Comparison of ENCODE assay signal across 11 cellular contexts in the genomic region with DNA sequence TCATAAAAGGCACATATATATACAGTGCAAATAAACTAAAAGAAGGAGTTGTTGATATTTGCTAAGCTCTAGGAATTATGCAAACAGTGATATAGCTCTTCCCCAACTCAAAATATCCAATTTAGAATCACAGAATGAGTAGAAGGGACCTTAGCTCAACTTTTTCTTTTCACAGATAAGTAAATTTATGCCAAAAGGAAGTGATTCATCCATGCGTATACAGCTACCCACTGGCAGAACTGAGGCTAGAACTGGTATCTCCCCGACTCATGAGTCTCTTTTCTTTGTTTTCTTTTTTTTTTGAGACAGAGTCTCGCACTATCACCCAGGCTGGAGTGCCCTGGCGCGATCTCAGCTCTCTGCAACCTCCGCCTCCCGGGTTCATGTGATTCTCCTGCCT. TPM values are rescaled to one million over a fixed set of nuclear protein-coding genes. Genes with fewer than 3 reads are reported as not detected.
DNase-seq lines count a peak whose midpoint lies in the region; ATAC-seq and TF ChIP-seq lines count a peak whose summit lies in the region.
"Had no signal": no experiment of that assay in that cellular context is flagged by ENCODE, and none has a peak within 500 bp of the region (broad histone marks: within the 10 kb centered on the region; RNA-seq: fewer than 3 reads in every experiment).

No MANE protein-coding gene starts in this region.

- H3K4me1 ChIP-seq in breast epithelium (peaks cover 0 to 3% of the 10 kb centered on the region in 2 donors), upper lobe of right lung (peaks cover 32% of the 10 kb centered on the region), right atrium auricular region (peaks cover 0 to 35% of the 10 kb centered on the region in 2 donors)

- BruUV-seq in MCF 10A (replicated peaks; lab: Mats Ljungman, UMichigan): no TSS peak

- no peak for TF ChIP-seq POLR2A in breast epithelium (IDR thresholded peaks at IDR 0.05)

- H3K27me3 Mint-ChIP-seq in MCF 10A (ENCODE audit: insufficient read depth, unreplicated experiment): no peaks in the 10 kb centered on the region
- H3K27me3 Mint-ChIP-seq in T-helper 17 cell: no peaks in the 10 kb centered on the region
- H3K27me3 Mint-ChIP-seq: activated naive CD8-positive, alpha-beta T cell had no signal

- peaks cover 16% of the 10 kb centered on the region for H3K36me3 Mint-ChIP-seq in MCF 10A (ENCODE audit: insufficient read depth, unreplicated experiment)
- H3K36me3 Mint-ChIP-seq in T-helper 17 cell (ENCODE audit: low read depth): no peaks in the 10 kb centered on the region

- intact Hi-C loops in MCF 10A (cut with micrococcal nuclease) (no loop called here), breast epithelium (cut with DNase I; ENCODE audit: low total_unique reads) (no loop called here), upper lobe of right lung (cut with DNase I) (no loop called here)

- H3K36me3 ChIP-seq in breast epithelium (no peaks in the 10 kb centered on the region), upper lobe of right lung (peaks cover 15% of the 10 kb centered on the region), right atrium auricular region (peaks cover 15% of the 10 kb centered on the region)

- H3K9me3 ChIP-seq in breast epithelium (no peaks in the 10 kb centered on the region), T-helper 17 cell (ENCODE audit: control insufficient read depth, low read length, poor library complexity, severe bottlenecking) (no peaks in the 10 kb centered on the region), upper lobe of right lung (no peaks in the 10 kb centered on the region), right atrium auricular region (no peaks in the 10 kb centered on the region)

- H3K4me3 Mint-ChIP-seq in MCF 10A (ENCODE audit: unreplicated experiment): peak overlapping the region; percentile 52
- H3K4me3 Mint-ChIP-seq in T-helper 17 cell: peak overlapping the region; percentile 39
- H3K4me3 Mint-ChIP-seq: activated naive CD8-positive, alpha-beta T cell had no signal

- POLR2A ChIA-PET in MCF 10A (lab: Yijun Ruan, JAX): interaction anchor here (1.6 kb wide), 1 partner anchor 25 kb away, joined by 6 read pairs; no protein-coding TSS in a partner anchor

- H3K4me1 Mint-ChIP-seq in MCF 10A (ENCODE audit: insufficient read depth, unreplicated experiment) (peaks cover 18% of the 10 kb centered on the region), T-helper 17 cell (peaks cover 34% of the 10 kb centered on the region)

- H3K4me3 ChIP-seq in breast epithelium (no peak overlapping the region), fibroblast of villous mesenchyme (ENCODE audit: low read depth, low read length) (no peak overlapping the region), upper lobe of right lung (no peak overlapping the region), right atrium auricular region (no peak overlapping the region)

- H3K27me3 ChIP-seq in breast epithelium (no peaks in the 10 kb centered on the region), upper lobe of right lung (no peaks in the 10 kb centered on the region), right atrium auricular region (no peaks in the 10 kb centered on the region)

- DNase-seq in MCF 10A (ENCODE audit: unreplicated experiment) (peak; percentile 75), breast epithelium (ENCODE audit: low spot score in 2 of 2) (no peak), T-helper 17 cell (no peak), fibroblast of villous mesenchyme (ENCODE audit: low read depth) (peak; percentile 66), upper lobe of right lung (no peak), right atrium auricular region (ENCODE audit: low spot score) (no peak), OCI-M2 (lab: John Stamatoyannopoulos, UW; ENCODE audit: unreplicated experiment) (no peak)
- DNase-seq: DMS 273 treated with DMSO at 0.1 percent for 48 hours, NCI-H1694 had no signal

- TF ChIP-seq CTCF in MCF 10A (IDR thresholded peaks at IDR 0.05; ENCODE audit: unreplicated experiment) (no peak), breast epithelium (IDR thresholded peaks at IDR 0.05) (no peak), fibroblast of villous mesenchyme (IDR thresholded peaks at IDR 0.05; ENCODE audit: insufficient read depth, low read depth, low read length) (no peak), upper lobe of right lung (IDR thresholded peaks at IDR 0.05) (no peak), right atrium auricular region (IDR thresholded peaks at IDR 0.05) (no peak)

- ATAC-seq in T-helper 17 cell: peak; percentile 85
- ATAC-seq in upper lobe of right lung: peak; percentile 18
- ATAC-seq in GM19395 (IDR thresholded peaks at IDR 0.05; ENCODE audit: unreplicated experiment): no peak

- H3K9me3 Mint-ChIP-seq in MCF 10A (ENCODE audit: unreplicated experiment): no peaks in the 10 kb centered on the region

- CTCF ChIA-PET in MCF 10A (lab: Yijun Ruan, JAX): no interaction called here

- H3K27ac ChIP-seq in breast epithelium (no peak overlapping the region), upper lobe of right lung (peak overlapping the region; percentile 67), right atrium auricular region (no peak overlapping the region)

- H3K27ac Mint-ChIP-seq in MCF 10A (ENCODE audit: low read depth, unreplicated experiment) (no peak overlapping the region), T-helper 17 cell (peak overlapping the region; percentile 75)
- H3K27ac Mint-ChIP-seq: activated naive CD8-positive, alpha-beta T cell had no signal

RNA-seq across cellular contexts. Expression of a gene that starts 54.2 kb away (rescaled TPM):
- total RNA-seq in MCF 10A (2022) (43.3 and 51.9 TPM in 2 replicates), breast epithelium (10 to 100 TPM; 25.8 to 69.5 (median 60.6) TPM), T-helper 17 cell (10 to 100 TPM; 39.5 to 46.4 TPM), fibroblast of villous mesenchyme (7.8 and 11.9 TPM in 2 replicates), upper lobe of right lung (106 TPM), right atrium auricular region (100 to 1,000 TPM; 260 to 340 TPM)

Comparison
In these comparisons a context has a peak if more than half of its experiments do, and no peak if none do; other contexts are left out.
1. DNase-seq: peak in MCF 10A (single experiment) and fibroblast of villous mesenchyme (single experiment); none in breast epithelium (0 of 2), T-helper 17 cell (0 of 3), upper lobe of right lung (single experiment), right atrium auricular region (single experiment) and OCI-M2 (single experiment).